Comparison of ENCODE assay signal across 1 cellular context in genomic region chr22:25746012-25746373, GRCh38.
TF ChIP-seq lines count a peak whose summit lies in the region.

No MANE protein-coding gene starts in this region.

TF ChIP-seq in IMR-90, 13 proteins besides CTCF, POLR2A, EP300 and RAD21:
- TF ChIP-seq MAFK (IDR thresholded peaks at IDR 0.05; ENCODE audit: low read depth, low read length) (no peak), RFX5 (IDR thresholded peaks at IDR 0.05; ENCODE audit: low read depth, low read length) (no peak), RCOR1 (IDR thresholded peaks at IDR 0.05; ENCODE audit: insufficient replicate concordance, low read length) (no peak), BHLHE40 (IDR thresholded peaks at IDR 0.05; ENCODE audit: low read depth, low read length) (no peak), MXI1 (IDR thresholded peaks at IDR 0.05; ENCODE audit: borderline replicate concordance, low read depth, low read length) (no peak), FOS (IDR thresholded peaks at IDR 0.05; ENCODE audit: low read depth, low read length) (no peak), CEBPB (IDR thresholded peaks at IDR 0.05; ENCODE audit: low read depth, low read length) (no peak), USF2 (IDR thresholded peaks at IDR 0.05; ENCODE audit: low read depth, low read length) (no peak), CHD1 (IDR thresholded peaks at IDR 0.05; ENCODE audit: low read depth, low read length) (no peak), SMC3 (IDR thresholded peaks at IDR 0.05; ENCODE audit: low read depth, low read length) (no peak), MAZ (IDR thresholded peaks at IDR 0.05; ENCODE audit: borderline replicate concordance, low read depth, low read length) (no peak), NFE2L2 (IDR thresholded peaks at IDR 0.05; ENCODE audit: low read depth, low read length) (no peak), ELK1 (IDR thresholded peaks at IDR 0.05; ENCODE audit: borderline replicate concordance, low read depth, low read length) (no peak)
